ENCODE assay signal across 8 cellular contexts in the genomic region with DNA sequence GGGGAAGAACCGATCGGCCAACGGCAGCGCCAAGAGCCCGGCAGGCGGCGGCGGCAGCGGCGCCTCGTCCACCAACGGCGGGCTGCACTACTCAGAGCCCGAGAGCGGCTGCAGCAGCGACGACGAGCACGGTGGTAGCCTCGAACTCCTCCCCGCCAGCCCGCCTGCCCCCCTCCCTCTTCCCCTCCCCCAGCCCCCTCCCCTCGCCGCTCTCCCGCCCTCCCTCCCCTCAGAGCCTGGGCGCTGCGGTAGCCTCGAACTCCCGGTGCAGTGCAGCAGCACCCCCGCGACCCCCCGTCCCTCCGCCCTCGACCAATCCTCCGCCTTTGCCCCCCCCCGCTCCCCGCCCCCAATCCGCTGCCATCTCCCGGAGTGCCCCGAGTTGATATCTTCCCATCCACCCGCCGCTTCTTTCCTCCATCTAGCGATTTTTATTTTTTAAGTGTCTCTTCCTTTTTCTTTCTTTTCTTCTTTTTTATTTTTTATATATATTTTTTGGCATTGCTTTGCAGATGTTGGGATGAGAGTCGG. TPM values are rescaled to one million over a fixed set of nuclear protein-coding genes. Genes with fewer than 3 reads are reported as not detected.
DNase-seq lines count a peak whose midpoint lies in the region; ATAC-seq and TF ChIP-seq lines count a peak whose summit lies in the region.

No MANE protein-coding gene starts in this region.

- intact Hi-C loops in activated T-helper 1 cell treated with anti-CD3 and anti-CD28 coated beads, Interleukin-12 subunit alpha, Interleukin-12 subunit beta, Interleukin-2, Interleukin-4 antibody, amounts not matched to agents 30 ng/mL and 10 ng/mL and 1 ng/mL, durations not matched to agents 14 hours and 24 hours and 36 hours (cut with micrococcal nuclease) = loop anchor here (1.0 to 10.0 kb wide), 12 partner anchors 22 to 1758 kb away; partner anchors contain the start of genes ANGEL2, DTL, INTS7 and NEK2

- TF ChIP-seq CTCF in neural crest cell (conservative IDR thresholded peaks at IDR 0.05) = no peak

- H3K27me3 Mint-ChIP-seq in activated T-helper 1 cell treated with anti-CD3 and anti-CD28 coated beads, Interleukin-12 subunit alpha, Interleukin-12 subunit beta, Interleukin-2, Interleukin-4 antibody, amounts not matched to agents 30 ng/mL and 10 ng/mL and 1 ng/mL, durations not matched to agents 14 hours and 24 hours and 36 hours (ENCODE audit: insufficient read depth) = peaks cover 3% of the 10 kb centered on the region
- H3K27me3 Mint-ChIP-seq in neural crest cell (ENCODE audit: low read depth) = no peaks in the 10 kb centered on the region

- H3K36me3 Mint-ChIP-seq in activated T-helper 1 cell treated with anti-CD3 and anti-CD28 coated beads, Interleukin-12 subunit alpha, Interleukin-12 subunit beta, Interleukin-2, Interleukin-4 antibody, amounts not matched to agents 30 ng/mL and 10 ng/mL and 1 ng/mL, durations not matched to agents 14 hours and 24 hours and 36 hours (ENCODE audit: low read depth) = peaks cover 7% of the 10 kb centered on the region
- H3K36me3 Mint-ChIP-seq in neural crest cell (ENCODE audit: low read depth) = peaks cover 9% of the 10 kb centered on the region

- peak; percentile 88 for DNase-seq in D341Med (ENCODE audit: low spot score)
- DNase-seq in NCI-H2081 treated with DMSO at 0.1 percent for 48 hours (lab: John Stamatoyannopoulos, UW) = peak; percentile 12
- no peak for DNase-seq in activated T-helper 1 cell treated with anti-CD3 and anti-CD28 coated beads, Interleukin-12 subunit alpha, Interleukin-12 subunit beta, Interleukin-2, Interleukin-4 antibody, amounts not matched to agents 30 ng/mL and 10 ng/mL and 1 ng/mL, durations not matched to agents 14 hours and 24 hours and 36 hours (ENCODE audit: low spot score)
- DNase-seq in fibroblast of the conjunctiva (ENCODE audit: low read depth) = peak; percentile 50
- no peak for DNase-seq in neural crest cell (ENCODE audit: low read depth, low spot score)
- DNase-seq in DMS153 treated with DMSO at 0.1 percent for 48 hours (lab: John Stamatoyannopoulos, UW; ENCODE audit: unreplicated experiment) = no peak

- peak overlapping the region; percentile 90 for H3K4me3 Mint-ChIP-seq in activated T-helper 1 cell treated with anti-CD3 and anti-CD28 coated beads, Interleukin-12 subunit alpha, Interleukin-12 subunit beta, Interleukin-2, Interleukin-4 antibody, amounts not matched to agents 30 ng/mL and 10 ng/mL and 1 ng/mL, durations not matched to agents 14 hours and 24 hours and 36 hours
- peak overlapping the region; percentile 93 for H3K4me3 Mint-ChIP-seq in neural crest cell

- peaks cover 27% of the 10 kb centered on the region for H3K4me1 Mint-ChIP-seq in activated T-helper 1 cell treated with anti-CD3 and anti-CD28 coated beads, Interleukin-12 subunit alpha, Interleukin-12 subunit beta, Interleukin-2, Interleukin-4 antibody, amounts not matched to agents 30 ng/mL and 10 ng/mL and 1 ng/mL, durations not matched to agents 14 hours and 24 hours and 36 hours (ENCODE audit: low read depth)
- peaks cover 34% of the 10 kb centered on the region for H3K4me1 Mint-ChIP-seq in neural crest cell

- WGBS in urinary bladder = 1% methylated on average over 43 of the region's 44 CpGs

- H3K4me1 ChIP-seq in urinary bladder (ENCODE audit: insufficient read depth) = no peaks in the 10 kb centered on the region

- H3K27ac Mint-ChIP-seq in activated T-helper 1 cell treated with anti-CD3 and anti-CD28 coated beads, Interleukin-12 subunit alpha, Interleukin-12 subunit beta, Interleukin-2, Interleukin-4 antibody, amounts not matched to agents 30 ng/mL and 10 ng/mL and 1 ng/mL, durations not matched to agents 14 hours and 24 hours and 36 hours = peak overlapping the region; percentile 87
- peak overlapping the region; percentile 78 for H3K27ac Mint-ChIP-seq in neural crest cell (ENCODE audit: unreplicated experiment)

- peak; percentile 12 for ATAC-seq in GM21526 (IDR thresholded peaks at IDR 0.05; ENCODE audit: low FRiP score, unreplicated experiment)

- peak overlapping the region; percentile 98 for H3K27ac ChIP-seq in urinary bladder (ENCODE audit: low read depth)

- peak overlapping the region; percentile 91 for H3K4me3 ChIP-seq in urinary bladder (ENCODE audit: low read depth, low read length)

- no peaks in the 10 kb centered on the region for H3K36me3 ChIP-seq in urinary bladder (ENCODE audit: insufficient read depth)

- H3K9me3 Mint-ChIP-seq in activated T-helper 1 cell treated with anti-CD3 and anti-CD28 coated beads, Interleukin-12 subunit alpha, Interleukin-12 subunit beta, Interleukin-2, Interleukin-4 antibody, amounts not matched to agents 30 ng/mL and 10 ng/mL and 1 ng/mL, durations not matched to agents 14 hours and 24 hours and 36 hours = no peaks in the 10 kb centered on the region
- no peaks in the 10 kb centered on the region for H3K9me3 Mint-ChIP-seq in neural crest cell

RNA-seq across cellular contexts. Expression of gene RCOR3, which starts 0.5 kb away (rescaled TPM):
- 40.5 and 41.0 TPM in 2 replicates for total RNA-seq in activated T-helper 1 cell treated with anti-CD3 and anti-CD28 coated beads, Interleukin-12 subunit alpha, Interleukin-12 subunit beta, Interleukin-2, Interleukin-4 antibody, amounts not matched to agents 30 ng/mL and 10 ng/mL and 1 ng/mL, durations not matched to agents 14 hours and 24 hours and 36 hours
- total RNA-seq in neural crest cell = 51.6 and 52.4 TPM in 2 replicates
- total RNA-seq in urinary bladder = 71.2 TPM
- polyA plus RNA-seq in urinary bladder = 31.6 TPM

Comparison
In these comparisons a context has a peak if more than half of its experiments do, and no peak if none do; other contexts are left out.
1. DNase-seq: peak in D341Med (single experiment), NCI-H2081 treated with DMSO at 0.1 percent for 48 hours (single experiment) and fibroblast of the conjunctiva (single experiment); none in activated T-helper 1 cell treated with anti-CD3 and anti-CD28 coated beads, Interleukin-12 subunit alpha, Interleukin-12 subunit beta, Interleukin-2, Interleukin-4 antibody, amounts not matched to agents 30 ng/mL and 10 ng/mL and 1 ng/mL, durations not matched to agents 14 hours and 24 hours and 36 hours (single experiment), neural crest cell (single experiment) and DMS153 treated with DMSO at 0.1 percent for 48 hours (single experiment).